Comparison of ENCODE assay signal across 8 cellular contexts in genomic region chr1:42924249-42925131, GRCh38. TPM values are rescaled to one million over a fixed set of nuclear protein-coding genes. Genes with fewer than 3 reads are reported as not detected.
DNase-seq lines count a peak whose midpoint lies in the region; ATAC-seq and TF ChIP-seq lines count a peak whose summit lies in the region.

No MANE protein-coding gene starts in this region.

- H2BK120ac ChIP-seq in neuronal stem cell (ENCODE audit: low read depth, low read length), result no peak overlapping the region

- no peak overlapping the region for H3K14ac ChIP-seq in neuronal stem cell (ENCODE audit: low read length)

- H4K8ac ChIP-seq in neuronal stem cell (ENCODE audit: low read depth, low read length), result peak overlapping the region; percentile 75

- H3K9ac ChIP-seq in ES-I3 (ENCODE audit: low read depth, low read length) (peak overlapping the region; percentile 68), neuronal stem cell (ENCODE audit: low read depth, low read length, poor library complexity) (peak overlapping the region; percentile 94)

- no peak overlapping the region for H2AFZ ChIP-seq in neuronal stem cell (ENCODE audit: low read length)

- peak overlapping the region; percentile 86 for H2AK5ac ChIP-seq in neuronal stem cell (ENCODE audit: low read depth, low read length)

- ATAC-seq in foreskin keratinocyte, result peak; percentile 82

- H3K4me1 ChIP-seq in ES-I3 (ENCODE audit: insufficient read depth, low read length) (peaks cover 9% of the 10 kb centered on the region; the same call in 1 of the 2 replicates), foreskin keratinocyte (no peaks in the 10 kb centered on the region), neuronal stem cell (ENCODE audit: control insufficient read depth in 2 of 2, insufficient read depth in 1 of 2, low read depth in 1 of 2, low read length in 2 of 2) (peaks cover 3 to 13% of the 10 kb centered on the region in 2 donors)

- peak overlapping the region; percentile 97 for H3K18ac ChIP-seq in neuronal stem cell (ENCODE audit: low read length)

- peak overlapping the region in 1 of 2 donors; percentile 81 for H3K4me3 ChIP-seq in neuronal stem cell (ENCODE audit: low read length in 2 of 2)

- peak overlapping the region; percentile 20 for H4K91ac ChIP-seq in neuronal stem cell (ENCODE audit: low read depth, low read length, poor library complexity)

- H3K27me3 ChIP-seq in foreskin keratinocyte, result no peaks in the 10 kb centered on the region
- no peaks in the 10 kb centered on the region for H3K27me3 ChIP-seq in neuronal stem cell (ENCODE audit: control insufficient read depth in 3 of 3, insufficient read depth in 3 of 3, low read depth in 1 of 3, low read length in 3 of 3)

- WGBS in neuronal stem cell (ENCODE audit: extremely low coverage in 2 of 2, insufficient read length in 2 of 2, insufficient replicate concordance in 1 of 2), 2 donors, result no CpG with 5 or more reads among the region's 69 CpGs

- no peak overlapping the region for H2BK15ac ChIP-seq in neuronal stem cell (ENCODE audit: low read length)

- DNase-seq in H4 (ENCODE audit: low spot score) (peak; percentile 92), M059J (ENCODE audit: low read depth) (peak; percentile 93), SHP77 (lab: John Stamatoyannopoulos, UW) (peak; percentile 95), foreskin keratinocyte (peak; percentile 71 to 81), neuronal stem cell (ENCODE audit: low spot score) (peak; percentile 95), substantia nigra (lab: John Stamatoyannopoulos, UW) (peak; percentile 76 to 98 (median 94))
- peak; percentile 85 for DNase-seq in activated gamma-delta T cell treated with anti-CD3 and anti-CD28 coated beads, Interleukin-2, amount 50 U/mL, for 16 hours (ENCODE audit: low read depth)

- H3K79me1 ChIP-seq in neuronal stem cell (ENCODE audit: low read depth, low read length), result peaks cover 3% of the 10 kb centered on the region

- peak overlapping the region; percentile 96 for H3K23ac ChIP-seq in neuronal stem cell (ENCODE audit: low read depth, low read length, poor library complexity)

- H3K36me3 ChIP-seq in ES-I3 (ENCODE audit: insufficient read depth, low read length) (peaks cover 25% of the 10 kb centered on the region), neuronal stem cell (replicated peaks in 1 of 2; ENCODE audit: control insufficient read depth in 2 of 2, insufficient read depth in 2 of 2, low read length in 2 of 2) (peaks cover 38 to 55% of the 10 kb centered on the region in 2 donors)

- H2BK12ac ChIP-seq in neuronal stem cell (ENCODE audit: low read length), result no peak overlapping the region

- peak overlapping the region; percentile 92 for H2BK5ac ChIP-seq in neuronal stem cell (ENCODE audit: low read length)

- no peaks in the 10 kb centered on the region for H3K9me3 ChIP-seq in ES-I3 (ENCODE audit: control insufficient read depth, insufficient read depth, low read length)
- H3K9me3 ChIP-seq in neuronal stem cell (replicated peaks in 1 of 2; ENCODE audit: control insufficient read depth in 2 of 2, insufficient read depth in 1 of 2, low read depth in 1 of 2, low read length in 2 of 2), result peaks cover 0 to 6% of the 10 kb centered on the region in 2 donors

- H3K4ac ChIP-seq in neuronal stem cell (ENCODE audit: low read length), result peak overlapping the region; percentile 45

- H3K27ac ChIP-seq in foreskin keratinocyte (no peak overlapping the region), neuronal stem cell (replicated peaks; ENCODE audit: low read length) (peak overlapping the region; percentile 95), substantia nigra (ENCODE audit: low read depth, low read length, poor library complexity, severe bottlenecking) (peak overlapping the region; percentile 94)

- peak overlapping the region; percentile 82 for H3K4me2 ChIP-seq in neuronal stem cell (ENCODE audit: insufficient read depth, low read length, poor library complexity, severe bottlenecking)

- peak; percentile 37 for TF ChIP-seq CTCF in foreskin keratinocyte (conservative IDR thresholded peaks at IDR 0.05)

RNA-seq across cellular contexts. Expression of gene SLC2A1, which starts 34.2 kb away (rescaled TPM):
- total RNA-seq in H4 (2014; rRNA removed; shearing (Covaris generic)), result 372 and 398 TPM in 2 replicates
- total RNA-seq in M059J (2014; rRNA removed; shearing (Covaris generic)), result 218 and 274 TPM in 2 replicates
- total RNA-seq in foreskin keratinocyte, result 204 and 209 TPM in 2 replicates
- polyA plus RNA-seq in foreskin keratinocyte, result 178 and 182 TPM in 2 replicates
- polyA plus RNA-seq in neuronal stem cell (2013, experiment 1 of 2), result 350 TPM
- polyA plus RNA-seq in neuronal stem cell (2013, experiment 2 of 2), result 351 TPM
